23 cellular contexts compared by ENCODE assay signal in the genomic region with DNA sequence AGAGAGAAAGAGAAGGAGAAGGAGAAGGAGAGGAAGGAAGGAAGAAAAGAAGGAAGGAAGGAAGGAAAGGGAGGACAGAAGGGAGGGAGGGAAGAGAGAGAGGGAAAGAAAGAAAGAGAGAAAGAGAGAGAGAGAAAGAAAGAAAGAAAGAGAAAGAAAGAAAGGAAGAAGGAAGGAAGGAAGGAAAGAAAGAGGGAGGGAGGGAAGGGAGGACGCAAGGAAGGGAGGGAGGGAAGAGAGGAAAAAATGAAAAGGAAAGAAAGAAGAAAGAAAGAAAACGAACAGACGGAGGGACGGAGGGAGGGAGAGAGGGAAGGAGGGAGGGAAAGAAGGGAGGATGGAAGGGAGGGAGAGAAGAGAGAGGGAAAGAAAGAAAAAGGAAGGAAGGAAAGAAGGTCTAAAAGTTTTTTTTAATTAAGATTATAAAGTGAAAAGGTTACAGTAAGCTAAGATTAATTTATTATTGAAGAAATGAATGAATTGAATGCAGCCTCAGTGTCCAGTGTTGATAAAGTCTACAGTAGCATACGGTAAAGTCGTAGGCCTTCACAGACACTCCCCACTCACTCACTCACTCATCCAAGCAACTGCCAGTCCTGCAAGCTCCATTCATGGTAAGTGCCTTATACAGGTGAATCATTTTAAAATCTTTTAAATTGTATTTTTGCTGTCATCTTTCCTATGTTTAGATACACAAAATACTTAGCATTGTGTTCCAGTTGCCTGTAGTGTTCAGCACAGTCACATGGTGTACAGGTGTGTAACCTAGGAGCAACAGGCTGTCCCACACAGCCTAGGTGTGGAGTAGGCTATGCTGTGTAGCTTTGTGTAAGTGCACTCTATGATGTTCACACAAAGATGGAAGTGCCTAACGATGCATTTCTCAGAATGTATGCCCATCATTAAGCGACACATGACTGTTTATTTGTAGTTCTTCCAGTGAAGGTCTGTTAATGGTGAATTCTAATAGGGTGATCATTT.
"Had no signal": no experiment of that assay in that cellular context is flagged by ENCODE, and none has a peak within 500 bp of the region (broad histone marks: within the 10 kb centered on the region; RNA-seq: fewer than 3 reads in every experiment).

No MANE protein-coding gene starts in this region.

- H3K36me3 ChIP-seq: breast epithelium, MG63 had no signal

- ATAC-seq: activated CD8-positive, alpha-beta T cell treated with anti-CD3 and anti-CD28 coated beads for 36 hours; activated T-cell treated with anti-CD3 and anti-CD28 coated beads, Interleukin-2, amount 50 U/mL, for 72 hours; T-cell had no signal

- H3K27ac ChIP-seq: breast epithelium, KMS-11 had no signal

- H3K9me3 Mint-ChIP-seq: activated CD8-positive, alpha-beta T cell treated with anti-CD3 and anti-CD28 coated beads for 36 hours; activated naive CD4-positive, alpha-beta T cell treated with anti-CD3 and anti-CD28 coated beads, Interleukin-2, amount 10 ng/mL, durations not matched to agents 7 days and 5 days; activated T-cell treated with anti-CD3 and anti-CD28 coated beads, Interleukin-2, amount 50 U/mL, for 72 hours; activated T-helper 2 cell treated with anti-CD3 and anti-CD28 coated beads, Interferon-gamma antibody, Interleukin-2, Interleukin-4, amounts not matched to agents 10 μg/mL and 5 μg/mL and 100 μg/mL, durations not matched to agents 14 hours and 24 hours and 36 hours; T-cell had no signal

- H3K4me1 Mint-ChIP-seq: activated naive CD4-positive, alpha-beta T cell treated with anti-CD3 and anti-CD28 coated beads, Interleukin-2, amount 10 ng/mL, durations not matched to agents 7 days and 5 days had no signal

- H3K4me3 Mint-ChIP-seq: activated CD8-positive, alpha-beta T cell treated with anti-CD3 and anti-CD28 coated beads for 36 hours; activated naive CD4-positive, alpha-beta T cell treated with anti-CD3 and anti-CD28 coated beads, Interleukin-2, amount 10 ng/mL, durations not matched to agents 7 days and 5 days; activated T-cell treated with anti-CD3 and anti-CD28 coated beads, Interleukin-2, amount 50 U/mL, for 72 hours; T-cell had no signal

- H3K9me3 ChIP-seq: breast epithelium, MG63 had no signal

- H3K36me3 Mint-ChIP-seq: activated naive CD4-positive, alpha-beta T cell treated with anti-CD3 and anti-CD28 coated beads, Interleukin-2, amount 10 ng/mL, durations not matched to agents 7 days and 5 days; T-cell had no signal

- DNase-seq: activated CD4-positive, alpha-beta T cell treated with anti-CD3 and anti-CD28 coated beads, Interleukin-2, amount 50 U/mL, for 1 hour; activated CD4-positive, CD25-positive, alpha-beta regulatory T cell; activated CD8-positive, alpha-beta memory T cell treated with anti-CD3 and anti-CD28 coated beads, Interleukin-2, amount 50 U/mL, for 4 hours; activated CD8-positive, alpha-beta T cell treated with anti-CD3 and anti-CD28 coated beads for 36 hours; activated gamma-delta T cell treated with Interleukin-2 at 50 U/mL for 16 hours; activated naive CD4-positive, alpha-beta T cell treated with anti-CD3 and anti-CD28 coated beads, Interleukin-2, amount 10 ng/mL, durations not matched to agents 7 days and 5 days; activated T-cell treated with anti-CD3 and anti-CD28 coated beads, Interleukin-2, amount 50 U/mL, for 72 hours; aorta; central memory CD4-positive, alpha-beta T cell; MG63; MV-4-11; NCI-H1092 treated with DMSO at 0.1 percent for 48 hours; NCI-H1417 treated with DMSO at 0.1 percent for 48 hours; NCI-H1694 treated with DMSO at 0.1 percent for 48 hours; NCI-H2081; NCI-H524; SIG-M5; T-cell; T-helper 2 cell; T1000 had no signal

- H3K27ac Mint-ChIP-seq: activated CD8-positive, alpha-beta T cell treated with anti-CD3 and anti-CD28 coated beads for 36 hours; activated naive CD4-positive, alpha-beta T cell treated with anti-CD3 and anti-CD28 coated beads, Interleukin-2, amount 10 ng/mL, durations not matched to agents 7 days and 5 days; activated T-cell treated with anti-CD3 and anti-CD28 coated beads, Interleukin-2, amount 50 U/mL, for 72 hours; activated T-helper 2 cell treated with anti-CD3 and anti-CD28 coated beads, Interferon-gamma antibody, Interleukin-2, Interleukin-4, amounts not matched to agents 10 μg/mL and 5 μg/mL and 100 μg/mL, durations not matched to agents 14 hours and 24 hours and 36 hours; T-cell had no signal

- H3K4me1 ChIP-seq: breast epithelium had no signal

- H3K27me3 ChIP-seq: breast epithelium, MG63 had no signal

- H3K4me3 ChIP-seq: breast epithelium, MG63 had no signal
